Comparison of ENCODE assay signal across 15 cellular contexts in genomic region chr16:67773569-67774456, GRCh38. TPM values are rescaled to one million over a fixed set of nuclear protein-coding genes. Genes with fewer than 3 reads are reported as not detected.
DNase-seq lines count a peak whose midpoint lies in the region; ATAC-seq and TF ChIP-seq lines count a peak whose summit lies in the region.
"Had no signal": no experiment of that assay in that cellular context is flagged by ENCODE, and none has a peak within 500 bp of the region (broad histone marks: within the 10 kb centered on the region; RNA-seq: fewer than 3 reads in every experiment).

No MANE protein-coding gene starts in this region.

- H3K4ac ChIP-seq in mesenchymal stem cell (ENCODE audit: low read depth in 1 of 2, low read length in 2 of 2): peak overlapping the region in 1 of 2 experiments; percentile 53

- intact Hi-C loops in testis (cut with DNase I; ENCODE audit: low total_unique reads) (no loop called here), lower leg skin (cut with DNase I; ENCODE audit: low total_unique reads) (no loop called here)

- TF ChIP-seq CTCF in brain (conservative IDR thresholded peaks at IDR 0.05) (no peak), fibroblast of pulmonary artery (IDR thresholded peaks at IDR 0.05; ENCODE audit: low read length, missing control alignments) (no peak), testis (IDR thresholded peaks at IDR 0.05) (no peak), lower leg skin (IDR thresholded peaks at IDR 0.05) (no peak)

- DNase-seq in fibroblast of pulmonary artery (ENCODE audit: low read depth): peak; percentile 57
- DNase-seq in mesenchymal stem cell: peak; percentile 18
- peak; percentile 49 for DNase-seq in testis
- no peak for DNase-seq in lower leg skin (ENCODE audit: low spot score in 2 of 2)
- DNase-seq: activated B cell treated with CpG ODN at 0.5 μM for 24 hours; activated CD8-positive, alpha-beta memory T cell treated with anti-CD3 and anti-CD28 coated beads, Interleukin-2, amount 50 U/mL, for 4 hours; CD4-positive, alpha-beta T cell; NCI-H1417; NCI-H345; OCI-M1; stimulated activated naive CD4-positive, alpha-beta T cell treated with Interleukin-2 at 50 U/mL for 16 hours had no signal

- no peak overlapping the region for H3K23ac ChIP-seq in mesenchymal stem cell (ENCODE audit: low read length in 2 of 2)

- H4K8ac ChIP-seq in mesenchymal stem cell (ENCODE audit: low read length): no peak overlapping the region

- 53% methylated on average over 6 of the region's 6 CpGs for WGBS in mesenchymal stem cell
- 41 to 48% methylated on average over 6 of the region's 6 CpGs for WGBS in testis, 2 donors
- WGBS in lower leg skin, 2 donors: 71 to 73% methylated on average over 5 to 6 of the region's 6 CpGs

- H2AK5ac ChIP-seq in mesenchymal stem cell (ENCODE audit: low read length, severe bottlenecking): no peak overlapping the region

- H3K27me3 ChIP-seq in mesenchymal stem cell (ENCODE audit: control insufficient read depth in 1 of 2, insufficient read depth in 1 of 2, low read length in 2 of 2) (no peaks in the 10 kb centered on the region), testis (no peaks in the 10 kb centered on the region)

- no peak overlapping the region for H3K4me2 ChIP-seq in mesenchymal stem cell (ENCODE audit: low read length, poor library complexity, severe bottlenecking)

- H3K18ac ChIP-seq in mesenchymal stem cell (ENCODE audit: low read depth in 1 of 2, low read length in 2 of 2): no peak overlapping the region

- no peaks in the 10 kb centered on the region for H3K27me3 Mint-ChIP-seq in brain
- H3K27me3 Mint-ChIP-seq: activated B cell treated with CpG ODN at 0.5 μM for 24 hours; CD4-positive, alpha-beta T cell had no signal

- no peak for TF ChIP-seq POLR2A in testis (IDR thresholded peaks at IDR 0.05)
- TF ChIP-seq POLR2A in lower leg skin (IDR thresholded peaks at IDR 0.05): no peak

- no peak overlapping the region for H2BK5ac ChIP-seq in mesenchymal stem cell (ENCODE audit: low read depth, low read length, poor library complexity, severe bottlenecking)

- H3K4me3 ChIP-seq in fibroblast of pulmonary artery (replicated peaks; ENCODE audit: low read depth, low read length) (no peak overlapping the region), mesenchymal stem cell (ENCODE audit: insufficient read depth in 1 of 2, low read depth in 1 of 2, low read length in 2 of 2) (no peak overlapping the region), testis (no peak overlapping the region), lower leg skin (ENCODE audit: low read depth, poor library complexity, severe bottlenecking) (no peak overlapping the region)

- H3K9me3 ChIP-seq in mesenchymal stem cell (ENCODE audit: control insufficient read depth, low read length) (no peaks in the 10 kb centered on the region), testis (no peaks in the 10 kb centered on the region)

- H3K79me1 ChIP-seq in mesenchymal stem cell (replicated peaks; ENCODE audit: low read length, poor library complexity, severe bottlenecking): peaks cover 30% of the 10 kb centered on the region

- H3K14ac ChIP-seq in mesenchymal stem cell (ENCODE audit: low read length in 2 of 2): no peak overlapping the region

- H3K4me1 ChIP-seq in mesenchymal stem cell (ENCODE audit: control insufficient read depth, insufficient read depth, low read depth, low read length): no peaks in the 10 kb centered on the region
- H3K4me1 ChIP-seq in testis: peaks cover 22% of the 10 kb centered on the region

- peaks cover 39% of the 10 kb centered on the region for H3K36me3 Mint-ChIP-seq in brain

- peaks cover 0 to 3% (median 0%) of the 10 kb centered on the region in 5 experiments for H3K9me3 Mint-ChIP-seq in brain
- H3K9me3 Mint-ChIP-seq: activated B cell treated with CpG ODN at 0.5 μM for 24 hours; activated naive CD4-positive, alpha-beta T cell treated with anti-CD3 and anti-CD28 coated beads, Interleukin-2, amount 50 U/mL, for 72 hours; CD4-positive, alpha-beta T cell had no signal

- no peak overlapping the region for H2BK120ac ChIP-seq in mesenchymal stem cell (ENCODE audit: low read depth, low read length)

- peaks cover 5 to 9% of the 10 kb centered on the region in 2 experiments for H3K36me3 ChIP-seq in mesenchymal stem cell (ENCODE audit: control insufficient read depth in 1 of 2, insufficient read depth in 2 of 2, low read depth in 1 of 2, low read length in 2 of 2)
- no peaks in the 10 kb centered on the region for H3K36me3 ChIP-seq in testis (ENCODE audit: low read depth, missing control alignments)

- H2BK15ac ChIP-seq in mesenchymal stem cell (ENCODE audit: low read depth, poor library complexity, severe bottlenecking): no peak overlapping the region

- no peak overlapping the region for H3K27ac ChIP-seq in mesenchymal stem cell (ENCODE audit: low read length, poor library complexity, severe bottlenecking)
- no peak overlapping the region for H3K27ac ChIP-seq in testis

- ATAC-seq in GM21423 (IDR thresholded peaks at IDR 0.05; ENCODE audit: unreplicated experiment) (no peak), HG03565 (IDR thresholded peaks at IDR 0.05; ENCODE audit: unreplicated experiment) (no peak)
- ATAC-seq: activated naive CD4-positive, alpha-beta T cell treated with anti-CD3 and anti-CD28 coated beads, Interleukin-2, amount 50 U/mL, for 72 hours had no signal

- no peak overlapping the region for H2AFZ ChIP-seq in mesenchymal stem cell (ENCODE audit: low read depth, low read length)

- peaks cover 23% of the 10 kb centered on the region for H3K4me1 Mint-ChIP-seq in brain

- H3K27ac Mint-ChIP-seq in brain: peak overlapping the region in 3 of 5 experiments; percentile 9 to 80 (median 48)
- H3K27ac Mint-ChIP-seq: activated B cell treated with CpG ODN at 0.5 μM for 24 hours; CD4-positive, alpha-beta T cell had no signal

- H4K91ac ChIP-seq in mesenchymal stem cell (ENCODE audit: low read length): no peak overlapping the region

- no peak overlapping the region for H3K4me3 Mint-ChIP-seq in brain
- H3K4me3 Mint-ChIP-seq: activated B cell treated with CpG ODN at 0.5 μM for 24 hours; CD4-positive, alpha-beta T cell had no signal

- no peak overlapping the region for H3K9ac ChIP-seq in mesenchymal stem cell (ENCODE audit: low read length)

- no peak overlapping the region for H2BK12ac ChIP-seq in mesenchymal stem cell (ENCODE audit: low read length in 2 of 2)

RNA-seq across cellular contexts. Expression of gene RANBP10, which starts 32.5 kb away (rescaled TPM):
- 12.6 TPM for polyA plus RNA-seq in brain (ENCODE audit: insufficient read depth, low read depth, low replicate concordance)
- 7.7 TPM for polyA plus RNA-seq in mesenchymal stem cell (2013, experiment 1 of 2)
- polyA plus RNA-seq in mesenchymal stem cell (2013, experiment 2 of 2): 7.9 TPM
- 10 to 100 TPM; 23.0 to 25.2 TPM for total RNA-seq in testis
- polyA plus RNA-seq in testis (ENCODE audit: insufficient read depth, low read depth, low replicate concordance): 23.5 TPM
- total RNA-seq in lower leg skin: 10 to 100 TPM; 15.0 to 24.6 (median 17.9) TPM

RNA-seq across cellular contexts. Expression of gene TSNAXIP1, which starts 32.9 kb away (rescaled TPM):
- polyA plus RNA-seq in brain (ENCODE audit: insufficient read depth, low read depth, low replicate concordance) (1.8 TPM), testis (ENCODE audit: insufficient read depth, low read depth, low replicate concordance) (93.7 TPM)
- 0.55 TPM for polyA plus RNA-seq in mesenchymal stem cell (2013, experiment 1 of 2)
- 0.44 TPM for polyA plus RNA-seq in mesenchymal stem cell (2013, experiment 2 of 2)
- total RNA-seq in testis (10 to 100 TPM; 31.3 to 40.4 TPM), lower leg skin (under 1 TPM in 3 of 4 donors, not detected in 1; 0.15 to 0.75 (median 0.15) TPM)

RNA-seq across cellular contexts. Expression of gene GFOD2, which starts 54.7 kb away (rescaled TPM):
- polyA plus RNA-seq in brain (ENCODE audit: insufficient read depth, low read depth, low replicate concordance) (38.7 TPM), testis (ENCODE audit: insufficient read depth, low read depth, low replicate concordance) (23.0 TPM)
- polyA plus RNA-seq in mesenchymal stem cell (2013, experiment 1 of 2): 9.1 TPM
- polyA plus RNA-seq in mesenchymal stem cell (2013, experiment 2 of 2): 9.2 TPM
- total RNA-seq in testis (10 to 100 TPM; 18.0 to 20.4 TPM), lower leg skin (10 to 100 TPM; 31.7 to 41.4 (median 33.5) TPM)

Comparison
In these comparisons a context has a peak if more than half of its experiments do, and no peak if none do; other contexts are left out.
1. DNase-seq: peak in fibroblast of pulmonary artery (single experiment), mesenchymal stem cell (single experiment) and testis (single experiment); none in lower leg skin (0 of 2).
2. RNA of gene TSNAXIP1, which starts 32.9 kb away (total RNA-seq): 31.3 to 40.4 TPM in testis; 0.15 to 0.75 TPM in lower leg skin; every median in the first group is over 10 times any median in the second.